Comparison of ENCODE assay signal across 8 cellular contexts in genomic region chr19:45178262-45179062, GRCh38. TPM values are rescaled to one million over a fixed set of nuclear protein-coding genes. Genes with fewer than 3 reads are reported as not detected.
DNase-seq lines count a peak whose midpoint lies in the region; ATAC-seq, FAIRE-seq and TF ChIP-seq lines count a peak whose summit lies in the region.

TSS of gene BLOC1S3 (plus strand) at chr19:45178784. CDS start at chr19:45179297, 513 bp downstream.

- peak within 1 kb of the TSS; percentile 99 for H2AFZ ChIP-seq in keratinocyte (ENCODE audit: control insufficient read depth, low read length)

- peaks cover 20% of the 10 kb centered on the region for H3K4me1 ChIP-seq in keratinocyte (ENCODE audit: control insufficient read depth, extremely low read depth, insufficient read depth, low read length)

- peak within 1 kb of the TSS; percentile 83 to 99 (median 94) for H3K4me3 ChIP-seq in keratinocyte (ENCODE audit: control insufficient read depth in 2 of 3, extremely low read depth in 1 of 3, insufficient read depth in 2 of 3, low read depth in 1 of 3, low read length in 3 of 3)

- peak; percentile 92 for FAIRE-seq in keratinocyte (lab: Jason Lieb, UNC)

- H3K4me2 ChIP-seq in keratinocyte (ENCODE audit: control insufficient read depth, extremely low read depth, insufficient read depth, low read depth, low read length) = peak within 1 kb of the TSS; percentile 96

- H4K20me1 ChIP-seq in keratinocyte (ENCODE audit: control insufficient read depth, extremely low read depth, insufficient read depth, low read length) = no peaks in the 10 kb centered on the region

- peak; percentile 35 to 56 (median 40) for TF ChIP-seq CTCF in keratinocyte (optimal IDR thresholded peaks at IDR 0.05 in 1 of 3, IDR thresholded peaks at IDR 0.05 in 1 of 3, conservative IDR thresholded peaks at IDR 0.05 in 1 of 3; ENCODE audit: extremely low read depth in 1 of 3, insufficient read depth in 2 of 3, low read length in 3 of 3)

- dilution Hi-C loops in keratinocyte (cut with MboI; ENCODE audit: extremely low pct_ligation_motif_present, low sequenced_read_pairs) = no loop called here

- no peaks in the 10 kb centered on the region for H3K9me3 ChIP-seq in keratinocyte (ENCODE audit: control insufficient read depth, low read depth, low read length)

- peak within 1 kb of the TSS; percentile 99 for H3K27ac ChIP-seq in keratinocyte (ENCODE audit: control insufficient read depth, insufficient read depth, low read length)

- H3K36me3 ChIP-seq in keratinocyte (ENCODE audit: control insufficient read depth in 2 of 2, extremely low read depth in 1 of 2, insufficient read depth in 2 of 2, low read length in 2 of 2) = peaks cover 0 to 4% of the 10 kb centered on the region in 2 experiments

- peak; percentile 78 for ATAC-seq in GM19043 (IDR thresholded peaks at IDR 0.05; ENCODE audit: low read depth, unreplicated experiment)
- peak; percentile 83 for ATAC-seq in HG03378 (IDR thresholded peaks at IDR 0.05; ENCODE audit: unreplicated experiment)

- no peaks in the 10 kb centered on the region for H3K27me3 ChIP-seq in keratinocyte (ENCODE audit: control insufficient read depth, extremely low read depth, insufficient read depth, low read length)

- DNase-seq in Ammon's horn (ENCODE audit: low spot score) (peak; percentile 100), NCI-H460 (ENCODE audit: extremely low read depth, low read depth) (peak; percentile 99), cerebellum (ENCODE audit: low spot score) (peak; percentile 99), keratinocyte (ENCODE audit: low read depth, low spot score) (peak; percentile 100)
- peak; percentile 99 for DNase-seq in activated CD4-positive, CD25-positive, alpha-beta regulatory T cell treated with anti-CD3 and anti-CD28 coated beads, Interleukin-2, amount 50 U/mL, for 72 hours
- DNase-seq in stimulated activated CD4-positive, alpha-beta T cell treated with anti-CD3 and anti-CD28 coated beads, Interleukin-15, amount 100 ng/mL, for 1 hour (ENCODE audit: low read depth in 1 of 2, low spot score in 1 of 2) = peak; percentile 99 to 100

- H3K79me2 ChIP-seq in keratinocyte (ENCODE audit: control insufficient read depth, insufficient read depth, low read length) = peaks cover 20% of the 10 kb centered on the region

- no peaks in the 10 kb centered on the region for H3K9me1 ChIP-seq in keratinocyte (ENCODE audit: control insufficient read depth, extremely low read depth, insufficient read depth, low read length)

- peak within 1 kb of the TSS; percentile 98 for H3K9ac ChIP-seq in keratinocyte (ENCODE audit: control insufficient read depth, extremely low read depth, insufficient read depth, low read length)

RNA-seq across cellular contexts. Expression of gene BLOC1S3, which starts in this region (rescaled TPM):
- total RNA-seq in NCI-H460 (2014; rRNA removed; shearing (Covaris generic)) = 4.0 and 4.2 TPM in 2 replicates
- polyA plus RNA-seq in NCI-H460 (2014; cell fraction: nucleus; rRNA removed) = 4.1 and 7.0 TPM in 2 replicates
- total RNA-seq in cerebellum = 2.5 TPM
- 5.1 to 8.3 TPM (median 6.9 TPM) in 3 replicates for polyA plus RNA-seq in keratinocyte
- 7.0 TPM for polyA plus RNA-seq in keratinocyte (2011; ENCODE audit: low read depth)
- polyA plus RNA-seq in keratinocyte (2011; cell fraction: cytosol; rRNA removed) = 4.7 and 5.1 TPM in 2 replicates
- 10.5 and 13.2 TPM in 2 replicates for polyA plus RNA-seq in keratinocyte (2011; cell fraction: nucleus; rRNA removed)
- polyA plus RNA-seq in keratinocyte (2012; ENCODE audit: low replicate concordance) = 8.8 and 15.1 TPM in 2 replicates
- polyA minus RNA-seq in keratinocyte = 11.0 to 17.3 TPM (median 11.4 TPM) in 3 replicates
- polyA minus RNA-seq in keratinocyte (2011; cell fraction: cytosol; rRNA and poly(A)+ RNA removed) = 19.2 TPM
- polyA minus RNA-seq in keratinocyte (2011; cell fraction: nucleus; rRNA and poly(A)+ RNA removed) = 4.0 and 5.4 TPM in 2 replicates

Comparison
In these comparisons a context has a peak if more than half of its experiments do, and no peak if none do; other contexts are left out.
1. Peak in every context shown above with its lines: DNase-seq, ATAC-seq, H3K4me3 ChIP-seq and H3K27ac ChIP-seq.